ENCODE assay signal across 12 cellular contexts in the genomic region with DNA sequence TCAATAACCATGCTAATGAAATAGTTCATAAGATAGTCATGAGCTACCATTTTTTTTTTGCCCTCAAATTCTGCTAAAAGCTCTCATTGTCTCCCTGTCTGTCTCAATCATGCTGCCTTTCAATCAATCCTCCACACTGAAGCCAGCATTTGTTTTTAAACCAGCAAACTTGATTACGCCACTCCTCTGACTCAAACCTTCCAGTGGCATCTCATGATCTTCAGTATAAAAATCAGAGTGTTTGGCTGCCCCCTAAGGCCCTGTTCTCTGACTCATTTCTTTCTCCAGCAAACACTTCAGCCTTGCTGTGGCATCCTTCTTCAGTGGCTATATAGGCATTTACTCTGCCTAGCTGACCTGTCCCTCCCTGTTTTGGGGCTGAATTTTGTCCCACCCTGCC. TPM values are rescaled to one million over a fixed set of nuclear protein-coding genes. Genes with fewer than 3 reads are reported as not detected.
A peak's percentile ranks its signal among the peaks of the same experiment; 100 is the strongest.
DNase-seq lines count a peak whose midpoint lies in the region; ATAC-seq, FAIRE-seq and TF ChIP-seq lines count a peak whose summit lies in the region.
"Had no signal": no experiment of that assay in that cellular context is flagged by ENCODE, and none has a peak within 500 bp of the region (broad histone marks: within the 10 kb centered on the region; RNA-seq: fewer than 3 reads in every experiment).

No MANE protein-coding gene starts in this region.

- peak overlapping the region in 1 of 7 donors; percentile 26 for H3K27ac Mint-ChIP-seq in CD4-positive, alpha-beta memory T cell
- H3K27ac Mint-ChIP-seq: memory B cell had no signal

- CTCF ChIA-PET in HCT116 (lab: Charles Lee) = interaction anchor here (0.7 kb wide), 1 partner anchor 33 kb away, joined by 3 read pairs; no protein-coding TSS in a partner anchor
- CTCF ChIA-PET in CD4-positive, alpha-beta memory T cell (lab: Charles Lee; ENCODE audit: partially characterized antibody) = interaction anchor here (1.9 kb wide), 1 partner anchor 46 kb away, joined by 5 read pairs; no protein-coding TSS in a partner anchor

- peaks cover 0 to 3% (median 0%) of the 10 kb centered on the region in 8 donors for H3K9me3 Mint-ChIP-seq in CD4-positive, alpha-beta memory T cell
- H3K9me3 Mint-ChIP-seq: memory B cell had no signal

- H4K20me1 ChIP-seq in HCT116 (ENCODE audit: insufficient read depth) = no peaks in the 10 kb centered on the region
- no peaks in the 10 kb centered on the region for H4K20me1 ChIP-seq in keratinocyte (ENCODE audit: control insufficient read depth, extremely low read depth, insufficient read depth, low read length)

- H3K36me3 ChIP-seq in HCT116 (ENCODE audit: control insufficient read depth in 1 of 2, insufficient read depth in 2 of 2, low read length in 2 of 2) = no peaks in the 10 kb centered on the region
- no peaks in the 10 kb centered on the region for H3K36me3 ChIP-seq in keratinocyte (ENCODE audit: control insufficient read depth in 2 of 2, extremely low read depth in 1 of 2, insufficient read depth in 2 of 2, low read length in 2 of 2)
- no peaks in the 10 kb centered on the region for H3K36me3 ChIP-seq in CD4-positive, alpha-beta memory T cell (ENCODE audit: insufficient read depth, low read length)

- ATAC-seq in HCT116 (no peak), GM19351 (IDR thresholded peaks at IDR 0.05; ENCODE audit: unreplicated experiment) (no peak)

- DNase-seq in AG08395 (ENCODE audit: low spot score) (peak; percentile 92), HCT116 (ENCODE audit: low read depth, low spot score) (peak; percentile 10), keratinocyte (ENCODE audit: low read depth, low spot score) (peak; percentile 73), Ammon's horn (ENCODE audit: low spot score) (no peak), globus pallidus (ENCODE audit: low spot score) (no peak)
- DNase-seq in activated naive CD8-positive, alpha-beta T cell treated with anti-CD3 and anti-CD28 coated beads, Interleukin-2, amount 50 U/mL, for 16 hours (ENCODE audit: low read depth, low spot score) = peak; percentile 1
- no peak for DNase-seq in CD4-positive, alpha-beta memory T cell
- DNase-seq: effector memory CD4-positive, alpha-beta T cell; MM.1S; OCI-M1 had no signal

- H3K4me1 ChIP-seq in HCT116 (ENCODE audit: control insufficient read depth in 1 of 2, insufficient read depth in 2 of 2, low read length in 2 of 2) (peaks cover 0 to 3% of the 10 kb centered on the region in 2 experiments; a peak in 1 of 4 replicates), keratinocyte (ENCODE audit: control insufficient read depth, extremely low read depth, insufficient read depth, low read length) (peaks cover 32% of the 10 kb centered on the region)
- H3K4me1 ChIP-seq in CD4-positive, alpha-beta memory T cell (ENCODE audit: insufficient read depth, low read length) = no peaks in the 10 kb centered on the region

- H3K27me3 ChIP-seq in HCT116 (ENCODE audit: insufficient read depth, low read length) (no peaks in the 10 kb centered on the region), keratinocyte (ENCODE audit: control insufficient read depth, extremely low read depth, insufficient read depth, low read length) (no peaks in the 10 kb centered on the region)
- H3K27me3 ChIP-seq in CD4-positive, alpha-beta memory T cell (ENCODE audit: insufficient read depth, low read length) = no peaks in the 10 kb centered on the region

- no peak for TF ChIP-seq POLR2A in HCT116 (IDR thresholded peaks at IDR 0.05; ENCODE audit: borderline replicate concordance, extremely low read depth, insufficient read depth, insufficient read length)

- no peak for TF ChIP-seq RAD21 in HCT116 (IDR thresholded peaks at IDR 0.05; ENCODE audit: low read depth)

- H3K27ac ChIP-seq in HCT116 (ENCODE audit: low read depth, low read length) (no peak overlapping the region), keratinocyte (ENCODE audit: control insufficient read depth, insufficient read depth, low read length) (peak overlapping the region; percentile 45)
- no peak overlapping the region for H3K27ac ChIP-seq in CD4-positive, alpha-beta memory T cell (ENCODE audit: low read depth, low read length)

- H3K9me3 ChIP-seq in HCT116 (ENCODE audit: control insufficient read depth in 1 of 2, insufficient read depth in 1 of 2, low read depth in 1 of 2, low read length in 2 of 2) (no peaks in the 10 kb centered on the region), keratinocyte (ENCODE audit: control insufficient read depth, low read depth, low read length) (no peaks in the 10 kb centered on the region)
- H3K9me3 ChIP-seq in CD4-positive, alpha-beta memory T cell (ENCODE audit: control insufficient read depth in 1 of 2, low read length in 2 of 2) = no peaks in the 10 kb centered on the region

- H3K4me3 ChIP-seq in HCT116 (replicated peaks in 1 of 2; ENCODE audit: low read depth in 1 of 2, low read length in 2 of 2) (no peak overlapping the region), keratinocyte (ENCODE audit: control insufficient read depth in 2 of 3, extremely low read depth in 1 of 3, insufficient read depth in 2 of 3, low read depth in 1 of 3, low read length in 3 of 3) (no peak overlapping the region)
- H3K4me3 ChIP-seq in CD4-positive, alpha-beta memory T cell (ENCODE audit: low read length in 2 of 2) = no peak overlapping the region

- H3K36me3 Mint-ChIP-seq in CD4-positive, alpha-beta memory T cell = no peaks in the 10 kb centered on the region
- H3K36me3 Mint-ChIP-seq: memory B cell had no signal

- BruUV-seq in HCT116 (replicated peaks; lab: Mats Ljungman, UMichigan) = no TSS peak

- intact Hi-C loops in HCT116 (cut with micrococcal nuclease) = no loop called here
- intact Hi-C loops in CD4-positive, alpha-beta memory T cell (cut with micrococcal nuclease) = no loop called here

- FAIRE-seq in keratinocyte (lab: Jason Lieb, UNC) = peak; percentile 93

- dilution Hi-C loops in keratinocyte (cut with MboI; ENCODE audit: extremely low pct_ligation_motif_present, low sequenced_read_pairs) = no loop called here

- no peaks in the 10 kb centered on the region for H3K9me2 ChIP-seq in HCT116 (ENCODE audit: insufficient read depth)

- no peaks in the 10 kb centered on the region for H3K9me1 ChIP-seq in keratinocyte (ENCODE audit: control insufficient read depth, extremely low read depth, insufficient read depth, low read length)

- TF ChIP-seq CTCF in HCT116 (IDR thresholded peaks at IDR 0.05 in 2 of 3, conservative IDR thresholded peaks at IDR 0.05 in 1 of 3; ENCODE audit: borderline replicate concordance in 1 of 3, insufficient read depth in 1 of 3, low read depth in 2 of 3, low read length in 2 of 3) (no peak), keratinocyte (optimal IDR thresholded peaks at IDR 0.05 in 1 of 3, IDR thresholded peaks at IDR 0.05 in 1 of 3, conservative IDR thresholded peaks at IDR 0.05 in 1 of 3; ENCODE audit: extremely low read depth in 1 of 3, insufficient read depth in 2 of 3, low read length in 3 of 3) (peak in 1 of 3 experiments; percentile 25)

- H2AFZ ChIP-seq in HCT116 (ENCODE audit: low read depth, low read length, poor library complexity, severe bottlenecking) = no peak overlapping the region
- no peak overlapping the region for H2AFZ ChIP-seq in keratinocyte (ENCODE audit: control insufficient read depth, low read length)

- H3K4me3 Mint-ChIP-seq in CD4-positive, alpha-beta memory T cell = no peak overlapping the region
- H3K4me3 Mint-ChIP-seq: memory B cell had no signal

- H3K79me2 ChIP-seq in HCT116 (ENCODE audit: insufficient read depth, low read length) (no peaks in the 10 kb centered on the region), keratinocyte (ENCODE audit: control insufficient read depth, insufficient read depth, low read length) (no peaks in the 10 kb centered on the region)

- H3K27me3 Mint-ChIP-seq in CD4-positive, alpha-beta memory T cell = peaks cover 0 to 1% of the 10 kb centered on the region in 2 donors

- RAD21 ChIA-PET in HCT116 (lab: Charles Lee; ENCODE audit: low non-redundant PET in 1 of 2, low total read pairs in 2 of 2, uncharacterized antibody in 2 of 2, unreplicated experiment in 2 of 2) = interaction anchor here in 1 of 2 experiments (0.7 kb wide), 1 partner anchor 259 kb away, joined by 3 read pairs; no protein-coding TSS in a partner anchor

- no peak overlapping the region for H3K9ac ChIP-seq in HCT116 (ENCODE audit: low read length)
- H3K9ac ChIP-seq in keratinocyte (ENCODE audit: control insufficient read depth, extremely low read depth, insufficient read depth, low read length) = no peak overlapping the region

- POLR2A ChIA-PET in HCT116 (lab: Charles Lee) = no interaction called here
- POLR2A ChIA-PET in CD4-positive, alpha-beta memory T cell (lab: Charles Lee; ENCODE audit: partially characterized antibody) = no interaction called here

- peaks cover under 1 to 3% (median 1%) of the 10 kb centered on the region in 4 donors for H3K4me1 Mint-ChIP-seq in CD4-positive, alpha-beta memory T cell
- H3K4me1 Mint-ChIP-seq: memory B cell had no signal

- no peak overlapping the region for H3K4me2 ChIP-seq in HCT116 (ENCODE audit: low read length)
- peak overlapping the region; percentile 77 for H3K4me2 ChIP-seq in keratinocyte (ENCODE audit: control insufficient read depth, extremely low read depth, insufficient read depth, low read depth, low read length)

TF ChIP-seq in HCT116, 20 proteins besides CTCF, POLR2A, EP300 and RAD21 (continues in another document):
- no peak for TF ChIP-seq SIN3A (IDR thresholded peaks at IDR 0.05; ENCODE audit: low read depth)
- TF ChIP-seq JUND (IDR thresholded peaks at IDR 0.05) = peak; percentile 47

RNA-seq across cellular contexts. Expression of a gene that starts 36.0 kb away (rescaled TPM):
- total RNA-seq in HCT116 (2021; ENCODE audit: unreplicated experiment) = 1.4 TPM
- polyA plus RNA-seq in HCT116 (2012) = 0.56 and 0.70 TPM in 2 replicates
- polyA plus RNA-seq in keratinocyte = 0.57 to 1.6 TPM (median 0.93 TPM) in 3 replicates
- not detected for polyA plus RNA-seq in keratinocyte (2011; ENCODE audit: low read depth)
- polyA plus RNA-seq in keratinocyte (2011; cell fraction: cytosol; rRNA removed) = 0.82 and 2.1 TPM in 2 replicates
- polyA plus RNA-seq in keratinocyte (2011; cell fraction: nucleus; rRNA removed) = 0.84 and 0.88 TPM in 2 replicates
- polyA plus RNA-seq in keratinocyte (2012; ENCODE audit: low replicate concordance) = 0.30 and 0.54 TPM in 2 replicates
- 0.23 to 0.61 TPM (median 0.53 TPM) in 3 replicates for polyA minus RNA-seq in keratinocyte
- polyA minus RNA-seq in keratinocyte (2011; cell fraction: cytosol; rRNA and poly(A)+ RNA removed) = 0.77 TPM
- polyA minus RNA-seq in keratinocyte (2011; cell fraction: nucleus; rRNA and poly(A)+ RNA removed) = 0.32 and 0.39 TPM in 2 replicates
- total RNA-seq in CD4-positive, alpha-beta memory T cell = 1 to 10 TPM; 4.2 to 4.8 TPM
- 10 to 100 TPM in 1 of 2 donors, 1 to 10 TPM in 1; 4.0 to 10.2 TPM for polyA plus RNA-seq in CD4-positive, alpha-beta memory T cell

Comparison
In these comparisons a context has a peak if more than half of its experiments do, and no peak if none do; other contexts are left out.
1. DNase-seq: peak in AG08395 (single experiment), HCT116 (single experiment), activated naive CD8-positive, alpha-beta T cell treated with anti-CD3 and anti-CD28 coated beads, Interleukin-2, amount 50 U/mL, for 16 hours (single experiment) and keratinocyte (single experiment); none in Ammon's horn (single experiment), CD4-positive, alpha-beta memory T cell (0 of 5) and globus pallidus (single experiment).